8 cellular contexts compared by ENCODE assay signal in genomic region chr5:43019293-43019614, GRCh38. TPM values are rescaled to one million over a fixed set of nuclear protein-coding genes. Genes with fewer than 3 reads are reported as not detected.
A peak's percentile ranks its signal among the peaks of the same experiment; 100 is the strongest.
DNase-seq lines count a peak whose midpoint lies in the region; ATAC-seq and TF ChIP-seq lines count a peak whose summit lies in the region.

No MANE protein-coding gene starts in this region.

- H3K36me3 Mint-ChIP-seq in brain: no peaks in the 10 kb centered on the region
- no peaks in the 10 kb centered on the region for H3K36me3 Mint-ChIP-seq in mesothelial cell of epicardium

- peaks cover 0 to 5% (median 3%) of the 10 kb centered on the region in 5 experiments for H3K9me3 Mint-ChIP-seq in brain
- no peaks in the 10 kb centered on the region for H3K9me3 Mint-ChIP-seq in mesothelial cell of epicardium

- H3K4me3 ChIP-seq in HAP-1: peak overlapping the region; percentile 56

- peak overlapping the region; percentile 92 to 97 (median 94) for H3K4me3 Mint-ChIP-seq in brain
- peak overlapping the region; percentile 92 for H3K4me3 Mint-ChIP-seq in mesothelial cell of epicardium

- peaks cover 6% of the 10 kb centered on the region for H3K4me1 ChIP-seq in HAP-1

- H3K27ac Mint-ChIP-seq in brain: peak overlapping the region; percentile 24 to 100 (median 96)
- H3K27ac Mint-ChIP-seq in mesothelial cell of epicardium: peak overlapping the region; percentile 97

- no peak for TF ChIP-seq CTCF in 22Rv1 (IDR thresholded peaks at IDR 0.05)
- TF ChIP-seq CTCF in brain (conservative IDR thresholded peaks at IDR 0.05): no peak
- no peak for TF ChIP-seq CTCF in mesothelial cell of epicardium (IDR thresholded peaks at IDR 0.05; ENCODE audit: unreplicated experiment)

- ATAC-seq in HG03280 (IDR thresholded peaks at IDR 0.05; ENCODE audit: unreplicated experiment): no peak
- ATAC-seq in GM18511 (IDR thresholded peaks at IDR 0.05; ENCODE audit: unreplicated experiment): no peak

- H3K36me3 ChIP-seq in HAP-1 (replicated peaks): no peaks in the 10 kb centered on the region

- H3K27ac ChIP-seq in 22Rv1: peak overlapping the region; percentile 99

- H3K4me1 Mint-ChIP-seq in brain (peaks cover 38% of the 10 kb centered on the region), mesothelial cell of epicardium (peaks cover 36% of the 10 kb centered on the region)

- no peak for DNase-seq in HAP-1 (ENCODE audit: low spot score in 2 of 2)
- DNase-seq in mesothelial cell of epicardium (ENCODE audit: low spot score in 2 of 2, unreplicated experiment in 2 of 2): no peak
- DNase-seq in C1 segment of cervical spinal cord (lab: John Stamatoyannopoulos, UW): no peak
- DNase-seq in stimulated activated naive CD4-positive, alpha-beta T cell (lab: John Stamatoyannopoulos, UW): no peak

- in situ Hi-C loops in HAP-1 (cut with MboI; ENCODE audit: low sequenced_read_pairs): no loop called here

- no peaks in the 10 kb centered on the region for H3K9me3 ChIP-seq in HAP-1

- H3K27me3 Mint-ChIP-seq in brain (peaks cover 99% of the 10 kb centered on the region), mesothelial cell of epicardium (ENCODE audit: low read depth) (peaks cover 44% of the 10 kb centered on the region)

- H3K27me3 ChIP-seq in HAP-1 (ENCODE audit: low read depth): no peaks in the 10 kb centered on the region

RNA-seq across cellular contexts. Expression of gene ANXA2R, which starts 20.9 kb away (rescaled TPM):
- polyA plus RNA-seq in brain (ENCODE audit: insufficient read depth, low read depth, low replicate concordance): 10.2 TPM
- total RNA-seq in mesothelial cell of epicardium: 1.4 to 1.9 TPM (median 1.7 TPM) in 3 replicates
